1 cellular context compared by ENCODE assay signal in genomic region chr11:62601364-62602140, GRCh38.
TF ChIP-seq lines count a peak whose summit lies in the region.

Gene MTA2, minus strand, starts transcription at chr11:62601865. Its CDS starts 415 bp downstream, at chr11:62601450.

TF ChIP-seq in GM12878, 131 proteins besides CTCF, POLR2A, EP300 and RAD21 (continued from another document and continues in another):
- TF ChIP-seq CUX1 (IDR thresholded peaks at IDR 0.05; ENCODE audit: insufficient replicate concordance, low read depth, low read length) (no peak), IKZF1 (conservative IDR thresholded peaks at IDR 0.05) (0 out of 2 replicates have a peak, but pooled peaks have one; percentile 51), BCL3 (IDR thresholded peaks at IDR 0.05; ENCODE audit: borderline replicate concordance, insufficient read depth, low read depth, low read length, poor library complexity, severe bottlenecking) (peak; percentile 18), ZBTB33 (IDR thresholded peaks at IDR 0.05) (no peak), ZNF687 (IDR thresholded peaks at IDR 0.05) (no peak), SRF (IDR thresholded peaks at IDR 0.05; ENCODE audit: low read depth in 2 of 2, low read length in 2 of 2) (no peak), TAF1 (IDR thresholded peaks at IDR 0.05; ENCODE audit: borderline replicate concordance, low read depth, low read length) (no peak; the same call in 1 of the 2 replicates), RBBP5 (conservative IDR thresholded peaks at IDR 0.05) (no peak), RB1 (IDR thresholded peaks at IDR 0.05; ENCODE audit: borderline replicate concordance) (peak; percentile 30; the same call in 1 of the 2 replicates), ZNF274 (IDR thresholded peaks at IDR 0.05; ENCODE audit: insufficient read depth, insufficient read length) (no peak), SIX5 (IDR thresholded peaks at IDR 0.05; ENCODE audit: low read depth, low read length, severe bottlenecking) (no peak), YY1 (IDR thresholded peaks at IDR 0.05; ENCODE audit: low read depth, low read length) (peak; percentile 84), ZZZ3 (IDR thresholded peaks at IDR 0.05; ENCODE audit: control insufficient read depth, insufficient read length, low read depth) (no peak), E2F8 (IDR thresholded peaks at IDR 0.05; ENCODE audit: low read depth, partially characterized antibody) (no peak), ESRRA (IDR thresholded peaks at IDR 0.05; ENCODE audit: low read length) (no peak), USF1 (IDR thresholded peaks at IDR 0.05; ENCODE audit: borderline replicate concordance, extremely low read length, insufficient read depth, low read depth, low read length) (no peak), CBX3 (IDR thresholded peaks at IDR 0.05; ENCODE audit: borderline replicate concordance, low read depth) (no peak), HSF1 (IDR thresholded peaks at IDR 0.05; ENCODE audit: low read depth, low read length) (no peak), MEF2B (IDR thresholded peaks at IDR 0.05; ENCODE audit: partially characterized antibody, poor library complexity, severe bottlenecking) (peak; percentile 12), LARP7 (IDR thresholded peaks at IDR 0.05) (peak; percentile 94), RAD51 (IDR thresholded peaks at IDR 0.05) (no peak), ZNF592 (IDR thresholded peaks at IDR 0.05) (no peak), TBL1XR1 (IDR thresholded peaks at IDR 0.05; ENCODE audit: low read depth, low read length) (no peak; the same call in 1 of the 2 replicates), ASH2L (IDR thresholded peaks at IDR 0.05; ENCODE audit: borderline replicate concordance, low read depth) (no peak), BCL11A (IDR thresholded peaks at IDR 0.05; ENCODE audit: low read depth, low read length) (no peak), IRF4 (IDR thresholded peaks at IDR 0.05; ENCODE audit: low read depth, low read length) (no peak), SMC3 (IDR thresholded peaks at IDR 0.05; ENCODE audit: borderline replicate concordance, low read length) (no peak), BRCA1 (IDR thresholded peaks at IDR 0.05; ENCODE audit: low read depth, low read length) (no peak), RELA (IDR thresholded peaks at IDR 0.05; ENCODE audit: borderline replicate concordance, partially characterized antibody) (no peak), CHD4 (IDR thresholded peaks at IDR 0.05) (no peak), ATF2 (IDR thresholded peaks at IDR 0.05; ENCODE audit: low read length) (no peak; the same call in 1 of the 2 replicates)
